19 cellular contexts compared by ENCODE assay signal in the genomic region with DNA sequence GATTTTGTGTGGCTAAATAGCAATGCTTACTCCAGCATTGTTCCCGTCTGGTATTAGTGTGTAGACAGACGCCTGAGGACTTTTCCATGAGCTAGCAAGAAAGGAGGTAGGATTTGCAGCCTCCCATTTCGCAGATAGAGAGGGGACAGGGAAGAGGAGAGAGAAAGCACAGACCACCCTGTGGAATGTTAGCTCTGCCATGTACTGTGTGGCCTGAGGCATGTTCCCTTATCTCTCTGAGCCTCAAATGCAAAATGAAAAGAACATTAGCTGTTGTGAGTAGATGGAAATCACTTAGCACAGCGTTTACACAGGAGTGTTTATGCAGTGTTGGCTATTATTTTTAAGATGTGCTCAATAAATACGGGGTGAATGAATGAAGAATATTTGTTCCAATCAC. TPM values are rescaled to one million over a fixed set of nuclear protein-coding genes. Genes with fewer than 3 reads are reported as not detected.
"Had no signal": no experiment of that assay in that cellular context is flagged by ENCODE, and none has a peak within 500 bp of the region (broad histone marks: within the 10 kb centered on the region; RNA-seq: fewer than 3 reads in every experiment).

No MANE protein-coding gene starts in this region.

- H3K4me3 ChIP-seq: colonic mucosa, gastrocnemius medialis, prostate gland, right atrium auricular region, suprapubic skin had no signal

- H3K27ac ChIP-seq: colonic mucosa, gastrocnemius medialis, prostate gland, right atrium auricular region, suprapubic skin had no signal

- H3K4me1 ChIP-seq: colonic mucosa, gastrocnemius medialis, prostate gland, right atrium auricular region, suprapubic skin had no signal

- H3K4me1 Mint-ChIP-seq: activated naive CD8-positive, alpha-beta T cell treated with anti-CD3 and anti-CD28 coated beads for 36 hours; activated T-helper 17 cell treated with anti-CD3 and anti-CD28 coated beads, Interleukin-2, amount 50 U/mL, for 72 hours; natural killer cell; T-cell had no signal

- H3K9me3 Mint-ChIP-seq: activated CD8-positive, alpha-beta T cell treated with anti-CD3 and anti-CD28 coated beads for 36 hours; activated naive CD8-positive, alpha-beta T cell treated with anti-CD3 and anti-CD28 coated beads for 36 hours; stimulated activated naive CD8-positive, alpha-beta T cell treated with anti-CD3 and anti-CD28 coated beads, Interleukin-15, Interleukin-2, amounts not matched to agents 100 ng/mL and 50 ng/mL, for 24 hours had no signal

- H3K27me3 ChIP-seq: colonic mucosa, gastrocnemius medialis, right atrium auricular region, suprapubic skin had no signal

- H3K27me3 Mint-ChIP-seq: activated naive CD8-positive, alpha-beta T cell treated with anti-CD3 and anti-CD28 coated beads for 36 hours; activated T-helper 17 cell treated with anti-CD3 and anti-CD28 coated beads, Interleukin-2, amount 50 U/mL, for 72 hours; stimulated activated naive CD8-positive, alpha-beta T cell treated with anti-CD3 and anti-CD28 coated beads, Interleukin-15, Interleukin-2, amounts not matched to agents 100 ng/mL and 50 ng/mL, for 24 hours had no signal

- H3K36me3 Mint-ChIP-seq: activated naive CD8-positive, alpha-beta T cell treated with anti-CD3 and anti-CD28 coated beads for 36 hours; T-cell; type B pancreatic cell had no signal

- H3K36me3 ChIP-seq: colonic mucosa, gastrocnemius medialis, prostate gland, right atrium auricular region, suprapubic skin had no signal

- H3K27ac Mint-ChIP-seq: activated CD8-positive, alpha-beta T cell treated with anti-CD3 and anti-CD28 coated beads for 36 hours; activated naive CD8-positive, alpha-beta T cell treated with anti-CD3 and anti-CD28 coated beads for 36 hours; activated T-helper 17 cell treated with anti-CD3 and anti-CD28 coated beads, Interleukin-2, amount 50 U/mL, for 72 hours; natural killer cell; stimulated activated naive CD8-positive, alpha-beta T cell treated with anti-CD3 and anti-CD28 coated beads, Interleukin-15, Interleukin-2, amounts not matched to agents 100 ng/mL and 50 ng/mL, for 24 hours; type B pancreatic cell had no signal

- DNase-seq: activated CD4-positive, alpha-beta T cell treated with anti-CD3 and anti-CD28 coated beads for 48 hours; activated CD4-positive, CD25-positive, alpha-beta regulatory T cell; activated CD8-positive, alpha-beta T cell treated with anti-CD3 and anti-CD28 coated beads for 36 hours; activated naive CD4-positive, alpha-beta T cell; activated naive CD8-positive, alpha-beta T cell treated with anti-CD3 and anti-CD28 coated beads for 36 hours; activated T-cell treated with anti-CD3 and anti-CD28 coated beads, Interleukin-2, amount 50 U/mL, for 1 hour; amniotic stem cell; colonic mucosa; gastrocnemius medialis; head of caudate nucleus; natural killer cell; occipital lobe; T-cell had no signal

- H3K9me3 ChIP-seq: colonic mucosa, gastrocnemius medialis, prostate gland, right atrium auricular region, suprapubic skin had no signal

- ATAC-seq: activated CD8-positive, alpha-beta T cell treated with anti-CD3 and anti-CD28 coated beads for 36 hours; activated T-helper 17 cell treated with anti-CD3 and anti-CD28 coated beads, Interleukin-2, amount 50 U/mL, for 72 hours; gastrocnemius medialis; natural killer cell; T-cell had no signal

- H3K4me3 Mint-ChIP-seq: activated CD8-positive, alpha-beta T cell treated with anti-CD3 and anti-CD28 coated beads for 36 hours; activated naive CD8-positive, alpha-beta T cell treated with anti-CD3 and anti-CD28 coated beads for 36 hours; activated T-helper 17 cell treated with anti-CD3 and anti-CD28 coated beads, Interleukin-2, amount 50 U/mL, for 72 hours; natural killer cell; stimulated activated naive CD8-positive, alpha-beta T cell treated with anti-CD3 and anti-CD28 coated beads, Interleukin-15, Interleukin-2, amounts not matched to agents 100 ng/mL and 50 ng/mL, for 24 hours; T-cell; type B pancreatic cell had no signal

RNA-seq across cellular contexts. Expression of gene OLFM4, which starts 45.5 kb away (rescaled TPM):
- total RNA-seq: activated CD8-positive, alpha-beta T cell treated with anti-CD3 and anti-CD28 coated beads for 36 hours; activated naive CD8-positive, alpha-beta T cell treated with anti-CD3 and anti-CD28 coated beads for 36 hours; activated T-helper 17 cell treated with anti-CD3 and anti-CD28 coated beads, Interleukin-2, amount 50 U/mL, for 72 hours; natural killer cell had no signal
